1 cellular context compared by ENCODE assay signal in genomic region chr4:6693274-6694176, GRCh38.
TF ChIP-seq lines count a peak whose summit lies in the region.

S100P (plus strand) TSS chr4:6693878; CDS start chr4:6693933, 55 bp downstream.

TF ChIP-seq in HepG2, 621 proteins besides CTCF, POLR2A, EP300 and RAD21 (continued from another document and continues in another):
- TF ChIP-seq ZBTB43 (CRISPR knock-in tag; conservative IDR thresholded peaks at IDR 0.05), result peak; percentile 99
- TF ChIP-seq ZNF800 (CRISPR knock-in tag; IDR thresholded peaks at IDR 0.05), result peak; percentile 54; the same call in 1 of the 2 replicates
- 0 out of 2 replicates have a peak, but pooled peaks have one; percentile 17 for TF ChIP-seq ZNF652 (CRISPR knock-in tag; IDR thresholded peaks at IDR 0.05; ENCODE audit: borderline replicate concordance, low read depth)
- TF ChIP-seq NPAS2 (CRISPR knock-in tag; IDR thresholded peaks at IDR 0.05; ENCODE audit: borderline replicate concordance), result no peak
- peak; percentile 53 for TF ChIP-seq TAF15 (IDR thresholded peaks at IDR 0.05; ENCODE audit: low read depth, low read length, poor library complexity, severe bottlenecking)
- no peak for TF ChIP-seq ARID3A (IDR thresholded peaks at IDR 0.05; ENCODE audit: low read depth, low read length)
- 0 out of 2 replicates have a peak, but pooled peaks have one; percentile 78 for TF ChIP-seq CREB3 (CRISPR knock-in tag; IDR thresholded peaks at IDR 0.05)
- TF ChIP-seq ZNF646 (CRISPR knock-in tag; IDR thresholded peaks at IDR 0.05), result no peak
- TF ChIP-seq MTF2 (CRISPR knock-in tag; IDR thresholded peaks at IDR 0.05; ENCODE audit: borderline replicate concordance), result no peak
- TF ChIP-seq SIX4 (CRISPR knock-in tag; IDR thresholded peaks at IDR 0.05), result peak; percentile 67; the same call in 1 of the 2 replicates
- TF ChIP-seq ZFP90 (CRISPR knock-in tag; IDR thresholded peaks at IDR 0.05; ENCODE audit: borderline replicate concordance), result no peak
- peak; percentile 59; the same call in 1 of the 2 replicates for TF ChIP-seq SOX13 (IDR thresholded peaks at IDR 0.05)
- peak in 1 of 2 experiments; percentile 70; a peak in 2 of 4 replicates for TF ChIP-seq SOX13 (CRISPR knock-in tag; conservative IDR thresholded peaks at IDR 0.05 in 1 of 2, IDR thresholded peaks at IDR 0.05 in 1 of 2)
- TF ChIP-seq AKAP8 (CRISPR knock-in tag; IDR thresholded peaks at IDR 0.05), result 0 out of 2 replicates have a peak, but pooled peaks have one; percentile 16
- TF ChIP-seq NR2F6 (IDR thresholded peaks at IDR 0.05), result no peak
- peak; percentile 61 for TF ChIP-seq NR2F6 (CRISPR knock-in tag; IDR thresholded peaks at IDR 0.05)
- peak; percentile 89 for TF ChIP-seq ZNF687 (CRISPR knock-in tag; IDR thresholded peaks at IDR 0.05)
- TF ChIP-seq NFE2L1 (CRISPR knock-in tag; IDR thresholded peaks at IDR 0.05; ENCODE audit: borderline replicate concordance), result no peak
- no peak for TF ChIP-seq ZBTB2 (CRISPR knock-in tag; IDR thresholded peaks at IDR 0.05; ENCODE audit: low read depth)
- TF ChIP-seq PRDM15 (CRISPR knock-in tag; IDR thresholded peaks at IDR 0.05), result no peak
- no peak for TF ChIP-seq ZNF713 (CRISPR knock-in tag; IDR thresholded peaks at IDR 0.05)
- TF ChIP-seq ZNF468 (CRISPR knock-in tag; IDR thresholded peaks at IDR 0.05), result no peak
- TF ChIP-seq MTERF4 (CRISPR knock-in tag; IDR thresholded peaks at IDR 0.05), result peak; percentile 53
- TF ChIP-seq HOXA7 (CRISPR knock-in tag; IDR thresholded peaks at IDR 0.05), result no peak
- peak; percentile 69; the same call in 1 of the 2 replicates for TF ChIP-seq ETV6 (CRISPR knock-in tag; conservative IDR thresholded peaks at IDR 0.05)
- peak; percentile 74; the same call in 1 of the 2 replicates for TF ChIP-seq ETS1 (CRISPR knock-in tag; IDR thresholded peaks at IDR 0.05)
